In genomic region chr1:52057245-52057644, GRCh38 we compare ENCODE assay signal across 9 cellular contexts. TPM values are rescaled to one million over a fixed set of nuclear protein-coding genes. Genes with fewer than 3 reads are reported as not detected.
A peak's percentile ranks its signal among the peaks of the same experiment; 100 is the strongest.
DNase-seq lines count a peak whose midpoint lies in the region; ATAC-seq, FAIRE-seq and TF ChIP-seq lines count a peak whose summit lies in the region.
"Had no signal": no experiment of that assay in that cellular context is flagged by ENCODE, and none has a peak within 500 bp of the region (broad histone marks: within the 10 kb centered on the region; RNA-seq: fewer than 3 reads in every experiment).

No MANE protein-coding gene starts in this region.

- no peak for ATAC-seq in central memory CD8-positive, alpha-beta T cell (replicated peaks; ENCODE audit: extremely low read depth, poor library complexity, severe bottlenecking)
- ATAC-seq in natural killer cell, result no peak

- no peak for TF ChIP-seq CTCF in BJ (IDR thresholded peaks at IDR 0.05; ENCODE audit: insufficient read depth, low read depth, low read length)
- TF ChIP-seq CTCF in natural killer cell (IDR thresholded peaks at IDR 0.05), result no peak
- TF ChIP-seq CTCF in RWPE1 (conservative IDR thresholded peaks at IDR 0.05; ENCODE audit: low read depth), result no peak

- peaks cover 6% of the 10 kb centered on the region for H3K36me3 ChIP-seq in BJ (ENCODE audit: control insufficient read depth, insufficient read depth, low read length)

- peak overlapping the region; percentile 69 for H3K4me3 ChIP-seq in BJ (ENCODE audit: low read depth, low read length)

- no peaks in the 10 kb centered on the region for H3K27me3 ChIP-seq in BJ (ENCODE audit: control insufficient read depth, insufficient read depth, low read length)

- peak overlapping the region; percentile 80 for H3K27ac Mint-ChIP-seq in central memory CD8-positive, alpha-beta T cell (ENCODE audit: low read depth)
- H3K27ac Mint-ChIP-seq in natural killer cell, result peak overlapping the region; percentile 92 to 95

- H3K36me3 Mint-ChIP-seq in central memory CD8-positive, alpha-beta T cell (ENCODE audit: insufficient read depth), result peaks cover 27% of the 10 kb centered on the region
- no peaks in the 10 kb centered on the region for H3K36me3 Mint-ChIP-seq in natural killer cell

- no peak for FAIRE-seq in HTR-8/SVneo (lab: Jason Lieb, UNC)

- POLR2A ChIA-PET in BJ (lab: Charles Lee) (no interaction called here), RWPE1 (lab: Yijun Ruan, JAX; ENCODE audit: low non-redundant PET) (no interaction called here)

- H3K4me3 Mint-ChIP-seq in central memory CD8-positive, alpha-beta T cell, result peak overlapping the region; percentile 91
- H3K4me3 Mint-ChIP-seq in natural killer cell, result peak overlapping the region; percentile 92

- DNase-seq in BJ (ENCODE audit: low read depth), result no peak
- peak; percentile 30 for DNase-seq in KBM-7
- DNase-seq in central memory CD8-positive, alpha-beta T cell (ENCODE audit: low spot score in 2 of 2), result no peak
- no peak for DNase-seq in natural killer cell
- no peak for DNase-seq in RWPE1 (ENCODE audit: low spot score)
- no peak for DNase-seq in COLO829 (ENCODE audit: low spot score)
- DNase-seq in NCI-H187 (lab: John Stamatoyannopoulos, UW), result no peak
- no peak for DNase-seq in HTR-8/SVneo (ENCODE audit: insufficient read length, low spot score)
- DNase-seq: effector CD8-positive, alpha-beta T cell had no signal

- no peaks in the 10 kb centered on the region for H3K9me3 Mint-ChIP-seq in central memory CD8-positive, alpha-beta T cell
- H3K9me3 Mint-ChIP-seq in natural killer cell, result no peaks in the 10 kb centered on the region

- in situ Hi-C loops in KBM-7 (cut with MboI; ENCODE audit: low pct_unique_long_range_greater_than_20kb, low sequenced_read_pairs), result no loop called here

- H3K4me1 Mint-ChIP-seq in central memory CD8-positive, alpha-beta T cell, result peaks cover 50% of the 10 kb centered on the region
- H3K4me1 Mint-ChIP-seq in natural killer cell, result peaks cover 53 to 54% of the 10 kb centered on the region in 2 donors

- H3K27ac ChIP-seq in RWPE1, result no peak overlapping the region

- H3K27me3 Mint-ChIP-seq in central memory CD8-positive, alpha-beta T cell, result no peaks in the 10 kb centered on the region
- no peaks in the 10 kb centered on the region for H3K27me3 Mint-ChIP-seq in natural killer cell (ENCODE audit: low read depth in 2 of 2)

- intact Hi-C loops in natural killer cell (cut with micrococcal nuclease), result no loop called here

- CTCF ChIA-PET in BJ (lab: Yijun Ruan, JAX) (no interaction called here), RWPE1 (lab: Yijun Ruan, JAX) (no interaction called here)

RNA-seq across cellular contexts. Expression of gene BTF3L4, which starts 1.1 kb away (rescaled TPM):
- 31.2 and 68.6 TPM in 2 replicates for polyA plus RNA-seq in BJ (2011; rRNA removed)
- polyA minus RNA-seq in BJ (2011; rRNA and poly(A)+ RNA removed), result 18.7 and 20.5 TPM in 2 replicates
- total RNA-seq in natural killer cell, result 10 to 100 TPM; 24.2 to 25.3 (median 25.2) TPM

RNA-seq across cellular contexts. Expression of gene TXNDC12, which starts 2.3 kb away (rescaled TPM):
- polyA plus RNA-seq in BJ (2011; rRNA removed), result 53.9 and 87.7 TPM in 2 replicates
- polyA minus RNA-seq in BJ (2011; rRNA and poly(A)+ RNA removed), result 24.3 and 29.8 TPM in 2 replicates
- total RNA-seq in natural killer cell, result 10 to 100 TPM; 35.0 to 39.4 (median 38.7) TPM

RNA-seq across cellular contexts. Expression of gene KTI12, which starts 23.6 kb away (rescaled TPM):
- polyA plus RNA-seq in BJ (2011; rRNA removed), result 7.8 and 9.6 TPM in 2 replicates
- 4.6 and 5.2 TPM in 2 replicates for polyA minus RNA-seq in BJ (2011; rRNA and poly(A)+ RNA removed)
- total RNA-seq in natural killer cell, result 10 to 100 TPM; 12.6 to 13.8 (median 13.2) TPM
